In genomic region chr11:113796663-113797259, GRCh38 we compare ENCODE assay signal across 8 cellular contexts. TPM values are rescaled to one million over a fixed set of nuclear protein-coding genes. Genes with fewer than 3 reads are reported as not detected.
A peak's percentile ranks its signal among the peaks of the same experiment; 100 is the strongest.
DNase-seq lines count a peak whose midpoint lies in the region; ATAC-seq, FAIRE-seq and TF ChIP-seq lines count a peak whose summit lies in the region.

No MANE protein-coding gene starts in this region.

- no peak for TF ChIP-seq POLR2A in suprapubic skin (IDR thresholded peaks at IDR 0.05)

- no peak for TF ChIP-seq EP300 in suprapubic skin (IDR thresholded peaks at IDR 0.05)

- no peaks in the 10 kb centered on the region for H3K4me1 ChIP-seq in suprapubic skin

- TF ChIP-seq CTCF in astrocyte of the spinal cord (IDR thresholded peaks at IDR 0.05; ENCODE audit: low read depth, low read length) (peak; percentile 76), suprapubic skin (IDR thresholded peaks at IDR 0.05) (peak; percentile 28 to 52)

- no peaks in the 10 kb centered on the region for H3K9me3 ChIP-seq in suprapubic skin

- peak; percentile 77 for ATAC-seq in HG02678 (IDR thresholded peaks at IDR 0.05; ENCODE audit: unreplicated experiment)

- no peak overlapping the region for H3K27ac ChIP-seq in suprapubic skin

- DNase-seq in NCI-H446 treated with DMSO at 0.1 percent for 48 hours (lab: John Stamatoyannopoulos, UW): peak; percentile 18
- peak; percentile 52 for DNase-seq in astrocyte of the spinal cord (ENCODE audit: low read depth, low spot score)
- no peak for DNase-seq in suprapubic skin (ENCODE audit: low spot score in 2 of 2)
- no peak for DNase-seq in T-helper 9 cell

- H3K27me3 ChIP-seq in suprapubic skin: no peaks in the 10 kb centered on the region

- FAIRE-seq in A204.1 (lab: Jason Lieb, UNC) (peak; percentile 73), G401.6 (lab: Jason Lieb, UNC) (peak; percentile 45), islet of Langerhans (lab: Jason Lieb, UNC) (peak; percentile 33)

- H3K36me3 ChIP-seq in suprapubic skin: peaks cover 30% of the 10 kb centered on the region

- in situ Hi-C loops in astrocyte of the spinal cord (cut with HindIII; ENCODE audit: low sequenced_read_pairs): no loop called here

- WGBS in suprapubic skin: 75% methylated on average over 3 of the region's 3 CpGs

- H3K4me3 ChIP-seq in astrocyte of the spinal cord (ENCODE audit: low read depth, low read length) (no peak overlapping the region), suprapubic skin (no peak overlapping the region)

RNA-seq across cellular contexts. Expression of gene CLDN25, which starts 17.2 kb away (rescaled TPM):
- total RNA-seq in suprapubic skin: under 1 TPM in 1 of 4 donors, not detected in 3; 0.86 TPM

RNA-seq across cellular contexts. Expression of gene ZW10, which starts 23.3 kb away (rescaled TPM):
- total RNA-seq in suprapubic skin: 10 to 100 TPM; 15.0 to 22.7 (median 20.8) TPM

Comparison
In these comparisons a context has a peak if more than half of its experiments do, and no peak if none do; other contexts are left out.
1. DNase-seq: peak in NCI-H446 treated with DMSO at 0.1 percent for 48 hours (single experiment) and astrocyte of the spinal cord (single experiment); none in suprapubic skin (0 of 2) and T-helper 9 cell (single experiment).